1 cellular context compared by ENCODE assay signal in genomic region chr13:39385621-39386231, GRCh38.
TF ChIP-seq lines count a peak whose summit lies in the region.

No MANE protein-coding gene starts in this region.

TF ChIP-seq in GM23338, 12 proteins besides CTCF, POLR2A, EP300 and RAD21 (continued from another document):
- TF ChIP-seq REST (IDR thresholded peaks at IDR 0.05; ENCODE audit: unreplicated experiment) (no peak), STAT1 (IDR thresholded peaks at IDR 0.05; ENCODE audit: unreplicated experiment) (no peak), ZNF331 (CRISPR knock-in tag; IDR thresholded peaks at IDR 0.05; ENCODE audit: low read depth) (no peak)
